ENCODE assay signal across 21 cellular contexts in the genomic region with DNA sequence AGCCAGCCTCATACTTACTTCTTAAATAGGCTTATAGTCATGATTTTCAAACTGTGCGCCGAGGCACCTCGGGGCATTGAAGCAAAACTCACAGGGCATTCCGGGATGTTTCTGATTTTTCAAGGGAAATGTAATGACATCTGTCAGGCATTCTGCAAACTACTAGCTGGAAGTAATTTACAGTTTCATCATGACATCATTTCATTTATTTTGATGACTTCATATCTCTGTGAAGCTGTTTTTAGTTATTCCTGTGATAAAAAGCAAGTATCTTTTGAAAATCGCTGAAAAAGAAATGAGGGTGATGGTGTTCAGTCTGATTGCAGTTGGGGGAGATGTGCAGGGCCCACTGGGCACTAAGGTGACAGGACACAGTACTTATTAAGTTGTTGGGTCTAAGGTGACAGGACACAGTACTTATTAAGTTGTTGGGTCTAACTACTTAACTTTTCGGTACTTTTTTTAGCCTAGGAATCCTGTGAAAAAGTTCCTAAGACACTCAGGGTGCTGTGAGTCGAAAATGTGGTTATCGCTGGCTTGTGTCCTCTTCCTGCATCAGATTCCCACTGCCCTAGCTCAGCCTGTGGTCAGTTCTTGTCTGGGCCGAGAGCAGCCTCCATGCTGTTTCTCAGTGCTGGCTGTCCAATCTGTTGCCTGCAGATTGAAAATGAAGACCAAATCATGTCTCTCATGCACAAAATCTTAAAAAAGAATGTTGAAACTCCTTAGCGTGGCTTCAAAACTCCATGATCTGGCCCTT. TPM values are rescaled to one million over a fixed set of nuclear protein-coding genes. Genes with fewer than 3 reads are reported as not detected.
DNase-seq lines count a peak whose midpoint lies in the region; ATAC-seq and TF ChIP-seq lines count a peak whose summit lies in the region.
"Had no signal": no experiment of that assay in that cellular context is flagged by ENCODE, and none has a peak within 500 bp of the region (broad histone marks: within the 10 kb centered on the region; RNA-seq: fewer than 3 reads in every experiment).

No MANE protein-coding gene starts in this region.

- no peaks in the 10 kb centered on the region for H3F3A ChIP-seq in PC-3 (ENCODE audit: low read length, unreplicated experiment)

- peaks cover 32% of the 10 kb centered on the region for H3K79me2 ChIP-seq in PC-3 (ENCODE audit: low read length)

- peak overlapping the region; percentile 72 for H3K4me3 Mint-ChIP-seq in natural killer cell
- no peak overlapping the region for H3K4me3 Mint-ChIP-seq in natural killer cell treated with Interleukin-12 subunit alpha and Interleukin-12 subunit beta and Interleukin-15 and Interleukin-18, amount 100 ng/mL, for 72 hours
- H3K4me3 Mint-ChIP-seq in naive B cell = no peak overlapping the region
- H3K4me3 Mint-ChIP-seq: CD4-positive, alpha-beta memory T cell; HFFc6 had no signal

- H3K27ac Mint-ChIP-seq in natural killer cell = peak overlapping the region in 1 of 2 donors; percentile 82
- no peak overlapping the region for H3K27ac Mint-ChIP-seq in natural killer cell treated with Interleukin-12 subunit alpha and Interleukin-12 subunit beta and Interleukin-15 and Interleukin-18, amount 100 ng/mL, for 72 hours
- H3K27ac Mint-ChIP-seq in naive B cell = peak overlapping the region in 4 of 6 donors; percentile 32 to 91 (median 78)
- H3K27ac Mint-ChIP-seq: CD4-positive, alpha-beta memory T cell; HFFc6 had no signal

- intact Hi-C loops in natural killer cell (cut with micrococcal nuclease) (no loop called here), ascending aorta (cut with DNase I) (no loop called here), PC-3 (cut with micrococcal nuclease) (no loop called here)

- H3K9me3 ChIP-seq in ascending aorta = no peaks in the 10 kb centered on the region
- H3K9me3 ChIP-seq in PC-3 (ENCODE audit: low read length) = no peaks in the 10 kb centered on the region
- H3K9me3 ChIP-seq: BE2C had no signal

- ATAC-seq in natural killer cell = no peak
- no peak for ATAC-seq in natural killer cell treated with Interleukin-12 subunit alpha and Interleukin-12 subunit beta and Interleukin-15 and Interleukin-18, amount 100 ng/mL, for 72 hours
- no peak for ATAC-seq in naive B cell (ENCODE audit: low read depth in 2 of 2)
- ATAC-seq in HG03175 (IDR thresholded peaks at IDR 0.05; ENCODE audit: unreplicated experiment) = no peak
- ATAC-seq in PC-3 = no peak

- no peak overlapping the region for H2AFZ ChIP-seq in PC-3 (ENCODE audit: low read length)
- H2AFZ ChIP-seq: PC-9 had no signal

- DNase-seq in natural killer cell (no peak), astrocyte of the cerebellum (ENCODE audit: low read depth) (peak; percentile 46), naive B cell (no peak), ascending aorta (ENCODE audit: low spot score in 2 of 2) (no peak), PC-3 (no peak)
- DNase-seq in natural killer cell treated with Interleukin-12 subunit alpha and Interleukin-12 subunit beta and Interleukin-15 and Interleukin-18, amount 100 ng/mL, for 72 hours (ENCODE audit: low spot score) = no peak
- DNase-seq: BE2C; Calu3; CD4-positive, alpha-beta memory T cell; HFFc6; Karpas-422; MM.1S; NCI-H1092; NCI-H1436 treated with DMSO at 0.1 percent for 48 hours; NCI-H2029; NCI-H345; NCI-H524 treated with DMSO at 0.1 percent for 48 hours; PC-9 had no signal

- TF ChIP-seq CTCF in natural killer cell (IDR thresholded peaks at IDR 0.05) (no peak), astrocyte of the cerebellum (IDR thresholded peaks at IDR 0.05; ENCODE audit: low read depth, low read length, missing control alignments) (no peak), ascending aorta (IDR thresholded peaks at IDR 0.05) (no peak), PC-3 (conservative IDR thresholded peaks at IDR 0.05; ENCODE audit: low read depth, low read length) (no peak)

- POLR2A ChIA-PET in PC-3 (lab: Charles Lee; ENCODE audit: unreplicated experiment) = no interaction called here

- no TSS peak for BruUV-seq in PC-3 (replicated peaks; lab: Mats Ljungman, UMichigan)

- H3K36me3 Mint-ChIP-seq in natural killer cell (peaks cover 7% of the 10 kb centered on the region), naive B cell (peaks cover 32 to 33% of the 10 kb centered on the region in 2 donors)
- peaks cover 23% of the 10 kb centered on the region for H3K36me3 Mint-ChIP-seq in natural killer cell treated with Interleukin-12 subunit alpha and Interleukin-12 subunit beta and Interleukin-15 and Interleukin-18, amount 100 ng/mL, for 72 hours

- peaks cover 5% of the 10 kb centered on the region; the same call in 1 of the 2 replicates for H4K20me1 ChIP-seq in PC-3 (ENCODE audit: low read length)

- no peak overlapping the region for H3K4me2 ChIP-seq in PC-3 (ENCODE audit: low read length)
- H3K4me2 ChIP-seq: PC-9 had no signal

- H3K4me3 ChIP-seq in astrocyte of the cerebellum (ENCODE audit: low read depth, low read length) = no peak overlapping the region
- no peak overlapping the region for H3K4me3 ChIP-seq in ascending aorta
- no peak overlapping the region for H3K4me3 ChIP-seq in PC-3 (ENCODE audit: low read length)
- H3K4me3 ChIP-seq: PC-9 had no signal

- H3K27ac ChIP-seq in ascending aorta (no peak overlapping the region), PC-3 (ENCODE audit: low read length) (no peak overlapping the region)
- H3K27ac ChIP-seq: PC-9, RWPE1 had no signal

- H3K9me3 Mint-ChIP-seq in natural killer cell = no peaks in the 10 kb centered on the region
- no peaks in the 10 kb centered on the region for H3K9me3 Mint-ChIP-seq in natural killer cell treated with Interleukin-12 subunit alpha and Interleukin-12 subunit beta and Interleukin-15 and Interleukin-18, amount 100 ng/mL, for 72 hours
- H3K9me3 Mint-ChIP-seq in naive B cell = peaks cover 0 to 2% (median 0%) of the 10 kb centered on the region in 7 donors
- H3K9me3 Mint-ChIP-seq: CD4-positive, alpha-beta memory T cell had no signal

- H3K27me3 Mint-ChIP-seq in natural killer cell (ENCODE audit: low read depth in 2 of 2) = no peaks in the 10 kb centered on the region
- H3K27me3 Mint-ChIP-seq in natural killer cell treated with Interleukin-12 subunit alpha and Interleukin-12 subunit beta and Interleukin-15 and Interleukin-18, amount 100 ng/mL, for 72 hours = no peaks in the 10 kb centered on the region
- no peaks in the 10 kb centered on the region for H3K27me3 Mint-ChIP-seq in naive B cell
- H3K27me3 Mint-ChIP-seq: CD4-positive, alpha-beta memory T cell had no signal

- no peaks in the 10 kb centered on the region for H3K9me2 ChIP-seq in PC-3 (replicated peaks; ENCODE audit: low read length)

- H3K4me1 ChIP-seq in ascending aorta (no peaks in the 10 kb centered on the region), PC-3 (ENCODE audit: insufficient read depth, low read length) (no peaks in the 10 kb centered on the region)
- H3K4me1 ChIP-seq: BE2C had no signal

- CTCF ChIA-PET in PC-3 (lab: Charles Lee) = no interaction called here

- no peak overlapping the region for H3K9ac ChIP-seq in PC-3 (ENCODE audit: low read length)

- H3K4me1 Mint-ChIP-seq in natural killer cell (peaks cover 31 to 39% of the 10 kb centered on the region in 2 donors), naive B cell (peaks cover 24 to 62% (median 48%) of the 10 kb centered on the region in 3 donors)
- H3K4me1 Mint-ChIP-seq in natural killer cell treated with Interleukin-12 subunit alpha and Interleukin-12 subunit beta and Interleukin-15 and Interleukin-18, amount 100 ng/mL, for 72 hours (ENCODE audit: low read depth in 2 of 2) = peaks cover 25 to 37% of the 10 kb centered on the region in 2 donors
- H3K4me1 Mint-ChIP-seq: CD4-positive, alpha-beta memory T cell had no signal

- H3K27me3 ChIP-seq in ascending aorta (no peaks in the 10 kb centered on the region), PC-3 (ENCODE audit: low read length) (no peaks in the 10 kb centered on the region)
- H3K27me3 ChIP-seq: BE2C had no signal

- H3K36me3 ChIP-seq in ascending aorta (peaks cover 20 to 22% of the 10 kb centered on the region in 2 donors), PC-3 (ENCODE audit: low read depth, low read length) (peaks cover 42% of the 10 kb centered on the region)

- in situ Hi-C loops in astrocyte of the cerebellum (cut with HindIII; ENCODE audit: low sequenced_read_pairs) = no loop called here

RNA-seq across cellular contexts. Expression of a gene that starts 42.6 kb away (rescaled TPM):
- total RNA-seq in natural killer cell (100 to 1,000 TPM in 2 of 3 donors, 10 to 100 TPM in 1; 99.8 to 119 (median 116) TPM), ascending aorta (216 TPM), PC-3 (2014; rRNA removed) (345 and 371 TPM in 2 replicates)
- total RNA-seq in natural killer cell treated with Interleukin-12 subunit alpha and Interleukin-12 subunit beta and Interleukin-15 and Interleukin-18, amount 100 ng/mL, for 72 hours = 10 to 100 TPM; 37.9 to 56.2 TPM
- 100 to 1,000 TPM; 289 to 343 (median 310) TPM for polyA plus RNA-seq in naive B cell (ENCODE audit: low read depth in 6 of 6)

RNA-seq across cellular contexts. Expression of a gene that starts 47.3 kb away (rescaled TPM):
- total RNA-seq in natural killer cell (1 to 10 TPM in 2 of 3 donors, under 1 TPM in 1; 0.61 to 1.9 (median 1.0) TPM), ascending aorta (5.4 TPM), PC-3 (2014; rRNA removed) (231 and 289 TPM in 2 replicates)
- under 1 TPM in 1 of 2 donors, not detected in 1; 0.17 TPM for total RNA-seq in natural killer cell treated with Interleukin-12 subunit alpha and Interleukin-12 subunit beta and Interleukin-15 and Interleukin-18, amount 100 ng/mL, for 72 hours
- polyA plus RNA-seq in naive B cell (ENCODE audit: low read depth in 6 of 6) = 10 to 100 TPM; 13.4 to 38.8 (median 20.0) TPM
- total RNA-seq: A172, HFFc6 had no signal

Comparison
In these comparisons a context has a peak if more than half of its experiments do, and no peak if none do; other contexts are left out.
1. H3K27ac Mint-ChIP-seq: peak in naive B cell (4 of 6); none in natural killer cell treated with Interleukin-12 subunit alpha and Interleukin-12 subunit beta and Interleukin-15 and Interleukin-18, amount 100 ng/mL, for 72 hours (0 of 2).
2. RNA of a gene that starts 47.3 kb away (total RNA-seq): 231 to 289 TPM in PC-3; 5.4 TPM in ascending aorta (single experiment), 0.61 to 1.9 TPM in natural killer cell and 0.17 TPM in natural killer cell treated with Interleukin-12 subunit alpha and Interleukin-12 subunit beta and Interleukin-15 and Interleukin-18, amount 100 ng/mL, for 72 hours; every median in the first group is over 10 times any median in the second.